15 cellular contexts compared by ENCODE assay signal in the genomic region with DNA sequence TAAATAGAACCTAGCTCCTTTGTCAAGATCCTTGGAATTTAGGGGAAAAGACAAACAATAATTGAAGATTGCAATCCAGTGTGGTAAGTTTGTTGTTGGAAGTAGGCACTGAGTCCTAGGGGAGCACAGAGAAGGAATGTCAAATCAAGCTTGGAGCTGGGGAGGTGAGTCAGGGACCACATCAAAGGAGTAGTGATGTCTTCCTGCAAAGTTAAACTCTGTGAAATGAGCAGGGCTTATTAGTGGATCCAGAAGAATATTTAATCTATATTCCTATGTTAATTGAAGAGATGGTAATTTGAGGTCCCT. TPM values are rescaled to one million over a fixed set of nuclear protein-coding genes. Genes with fewer than 3 reads are reported as not detected.
DNase-seq lines count a peak whose midpoint lies in the region; FAIRE-seq and TF ChIP-seq lines count a peak whose summit lies in the region.
"Had no signal": no experiment of that assay in that cellular context is flagged by ENCODE, and none has a peak within 500 bp of the region (broad histone marks: within the 10 kb centered on the region; RNA-seq: fewer than 3 reads in every experiment).

No MANE protein-coding gene starts in this region.

- H3K27ac ChIP-seq in osteoblast (ENCODE audit: low read depth, low read length): peak overlapping the region; percentile 99
- H3K27ac ChIP-seq in WERI-Rb-1: no peak overlapping the region
- H3K27ac ChIP-seq: 22Rv1, adrenal gland had no signal

- no peaks in the 10 kb centered on the region for H3K79me2 ChIP-seq in osteoblast (ENCODE audit: insufficient read depth, low read length)

- H3K27me3 ChIP-seq in bronchial epithelial cell (ENCODE audit: control insufficient read depth, insufficient read depth, low read length): no peaks in the 10 kb centered on the region
- H3K27me3 ChIP-seq in osteoblast (ENCODE audit: insufficient read depth, low read length): no peaks in the 10 kb centered on the region
- H3K27me3 ChIP-seq in WERI-Rb-1 (ENCODE audit: insufficient read depth, low read depth, severe bottlenecking): no peaks in the 10 kb centered on the region
- H3K27me3 ChIP-seq: adrenal gland, left lung had no signal

- CTCF ChIA-PET in activated CD4-positive, alpha-beta memory T cell treated with anti-CD3 and anti-CD28 coated beads, Interleukin-2, amount 10 ng/mL, durations not matched to agents 7 days and 5 days (lab: Charles Lee): interaction anchor here (1.0 kb wide), 1 partner anchor 18 kb away, joined by 3 read pairs; no protein-coding TSS in a partner anchor

- peak; percentile 17 for DNase-seq in DMS53 (lab: John Stamatoyannopoulos, UW)
- no peak for DNase-seq in DMS53 treated with DMSO at 0.1 percent for 48 hours (lab: John Stamatoyannopoulos, UW; ENCODE audit: unreplicated experiment)
- DNase-seq in NCI-H226: peak; percentile 78
- peak; percentile 83 for DNase-seq in bronchial epithelial cell (ENCODE audit: low read depth)
- DNase-seq in osteoblast (ENCODE audit: insufficient read length, low spot score, missing footprints): peak; percentile 68
- no peak for DNase-seq in cardiac septum (ENCODE audit: low spot score)
- DNase-seq in activated CD4-positive, alpha-beta memory T cell treated with anti-CD3 and anti-CD28 coated beads, Interleukin-2, amount 10 ng/mL, durations not matched to agents 7 days and 5 days: no peak
- DNase-seq in WERI-Rb-1: no peak
- DNase-seq: activated CD4-positive, alpha-beta T cell treated with anti-CD3 and anti-CD28 coated beads for 1 hour; adrenal gland; left lung; NCI-H1694; OCI-M1; right cardiac atrium had no signal

- H3K27me3 Mint-ChIP-seq in activated CD4-positive, alpha-beta memory T cell treated with anti-CD3 and anti-CD28 coated beads, Interleukin-2, amount 10 ng/mL, durations not matched to agents 7 days and 5 days: peaks cover 39% of the 10 kb centered on the region

- H3K4me1 ChIP-seq in osteoblast (ENCODE audit: insufficient read depth, low read length): peaks cover 53% of the 10 kb centered on the region

- intact Hi-C loops in cardiac septum (cut with DNase I): no loop called here

- no peak for TF ChIP-seq CTCF in bronchial epithelial cell (IDR thresholded peaks at IDR 0.05; ENCODE audit: insufficient read depth, low read length, severe bottlenecking)
- no peak for TF ChIP-seq CTCF in osteoblast (IDR thresholded peaks at IDR 0.05; ENCODE audit: extremely low read depth, low read depth, low read length)
- no peak for TF ChIP-seq CTCF in WERI-Rb-1 (IDR thresholded peaks at IDR 0.05; ENCODE audit: low read depth, low read length)

- peak overlapping the region; percentile 88 for H3K4me2 ChIP-seq in osteoblast (ENCODE audit: insufficient read depth, low read length)

- no peak overlapping the region for H2AFZ ChIP-seq in osteoblast (ENCODE audit: low read length)

- no peak overlapping the region for H3K27ac Mint-ChIP-seq in activated CD4-positive, alpha-beta memory T cell treated with anti-CD3 and anti-CD28 coated beads, Interleukin-2, amount 10 ng/mL, durations not matched to agents 7 days and 5 days

- no peaks in the 10 kb centered on the region for H3K36me3 Mint-ChIP-seq in activated CD4-positive, alpha-beta memory T cell treated with anti-CD3 and anti-CD28 coated beads, Interleukin-2, amount 10 ng/mL, durations not matched to agents 7 days and 5 days (ENCODE audit: low read depth)

- H3K36me3 ChIP-seq in bronchial epithelial cell (ENCODE audit: control insufficient read depth, insufficient read depth, low read length) (no peaks in the 10 kb centered on the region), osteoblast (ENCODE audit: insufficient read depth, low read length) (no peaks in the 10 kb centered on the region), WERI-Rb-1 (no peaks in the 10 kb centered on the region)
- H3K36me3 ChIP-seq: adrenal gland, left lung had no signal

- H3K9me3 Mint-ChIP-seq in activated CD4-positive, alpha-beta memory T cell treated with anti-CD3 and anti-CD28 coated beads, Interleukin-2, amount 10 ng/mL, durations not matched to agents 7 days and 5 days: no peaks in the 10 kb centered on the region

- no peaks in the 10 kb centered on the region for H4K20me1 ChIP-seq in osteoblast (ENCODE audit: insufficient read depth, low read length)

- peaks cover 44% of the 10 kb centered on the region for H3K4me1 Mint-ChIP-seq in activated CD4-positive, alpha-beta memory T cell treated with anti-CD3 and anti-CD28 coated beads, Interleukin-2, amount 10 ng/mL, durations not matched to agents 7 days and 5 days

- H3K4me3 Mint-ChIP-seq in activated CD4-positive, alpha-beta memory T cell treated with anti-CD3 and anti-CD28 coated beads, Interleukin-2, amount 10 ng/mL, durations not matched to agents 7 days and 5 days: no peak overlapping the region

- no peak for FAIRE-seq in bronchial epithelial cell (lab: Jason Lieb, UNC)

- no peaks in the 10 kb centered on the region for H3K9me3 ChIP-seq in osteoblast (ENCODE audit: low read depth, low read length)
- no peaks in the 10 kb centered on the region for H3K9me3 ChIP-seq in WERI-Rb-1 (ENCODE audit: severe bottlenecking)
- H3K9me3 ChIP-seq: adrenal gland, left lung had no signal

- no peak overlapping the region for H3K4me3 ChIP-seq in bronchial epithelial cell (ENCODE audit: low read depth, low read length)
- peak overlapping the region; percentile 52 for H3K4me3 ChIP-seq in osteoblast (ENCODE audit: insufficient read depth, low read length)
- H3K4me3 ChIP-seq in WERI-Rb-1 (ENCODE audit: low read depth, low read length): no peak overlapping the region
- H3K4me3 ChIP-seq: adrenal gland, left lung had no signal

- POLR2A ChIA-PET in activated CD4-positive, alpha-beta memory T cell treated with anti-CD3 and anti-CD28 coated beads, Interleukin-2, amount 10 ng/mL, durations not matched to agents 7 days and 5 days (lab: Charles Lee): interaction anchor here (2.6 to 5.1 kb wide), 4 partner anchors 8 to 41 kb away, joined by 13 to 298 read pairs (median 20); a partner anchor contains a TSS

RNA-seq across cellular contexts. Expression of a gene that starts 41.7 kb away (rescaled TPM):
- total RNA-seq in bronchial epithelial cell: 45.5 and 70.0 TPM in 2 replicates
- 72.0 and 80.2 TPM in 2 replicates for total RNA-seq in osteoblast
- 6.6 TPM for total RNA-seq in cardiac septum
- 10 to 100 TPM; 73.5 to 73.7 TPM for total RNA-seq in activated CD4-positive, alpha-beta memory T cell treated with anti-CD3 and anti-CD28 coated beads, Interleukin-2, amount 10 ng/mL, durations not matched to agents 7 days and 5 days

Comparison
In these comparisons a context has a peak if more than half of its experiments do, and no peak if none do; other contexts are left out.
1. DNase-seq: peak in DMS53 (single experiment), NCI-H226 (single experiment), bronchial epithelial cell (single experiment) and osteoblast (single experiment); none in DMS53 treated with DMSO at 0.1 percent for 48 hours (single experiment), cardiac septum (single experiment), activated CD4-positive, alpha-beta memory T cell treated with anti-CD3 and anti-CD28 coated beads, Interleukin-2, amount 10 ng/mL, durations not matched to agents 7 days and 5 days (single experiment) and WERI-Rb-1 (single experiment).